ENCODE assay signal across 21 cellular contexts in genomic region chr14:103340480-103341212, GRCh38. TPM values are rescaled to one million over a fixed set of nuclear protein-coding genes. Genes with fewer than 3 reads are reported as not detected.
A peak's percentile ranks its signal among the peaks of the same experiment; 100 is the strongest.
DNase-seq lines count a peak whose midpoint lies in the region; ATAC-seq and TF ChIP-seq lines count a peak whose summit lies in the region.
"Had no signal": no experiment of that assay in that cellular context is flagged by ENCODE, and none has a peak within 500 bp of the region (broad histone marks: within the 10 kb centered on the region; RNA-seq: fewer than 3 reads in every experiment).

No MANE protein-coding gene starts in this region.

- DNase-seq in mammary epithelial cell (no peak), breast epithelium (ENCODE audit: low spot score in 2 of 2) (no peak), PC-9 (no peak), neuronal stem cell (ENCODE audit: low spot score) (no peak), A172 (ENCODE audit: low spot score) (no peak)
- DNase-seq in central memory CD8-positive, alpha-beta T cell (ENCODE audit: low spot score in 2 of 2) = no peak
- no peak for DNase-seq in stimulated activated effector memory CD8-positive, alpha-beta T cell treated with anti-CD3 and anti-CD28 coated beads, Interleukin-12 subunit alpha, Interleukin-12 subunit beta, amount 100 ng/mL, for 72 hours (ENCODE audit: low spot score in 2 of 2)
- DNase-seq: activated CD4-positive, CD25-positive, alpha-beta regulatory T cell; activated CD8-positive, alpha-beta memory T cell treated with anti-CD3 and anti-CD28 coated beads for 24 hours; activated effector memory CD4-positive, alpha-beta T cell treated with anti-CD3 and anti-CD28 coated beads, Interleukin-2, amount 50 U/mL, for 16 hours; colonic mucosa; heart right ventricle; Kasumi-1; NCI-H1105; NCI-H526 treated with DMSO at 0.1 percent for 48 hours; OCI-M1; ovary; stimulated activated naive CD4-positive, alpha-beta T cell; tibial artery had no signal

- no peaks in the 10 kb centered on the region for H3K27me3 Mint-ChIP-seq in central memory CD8-positive, alpha-beta T cell

- peak overlapping the region; percentile 32 for H3K27ac Mint-ChIP-seq in central memory CD8-positive, alpha-beta T cell (ENCODE audit: low read depth)
- peak overlapping the region; percentile 78 for H3K27ac Mint-ChIP-seq in stimulated activated effector memory CD8-positive, alpha-beta T cell treated with anti-CD3 and anti-CD28 coated beads, Interleukin-12 subunit alpha, Interleukin-12 subunit beta, amount 100 ng/mL, for 72 hours

- intact Hi-C loops in mammary epithelial cell (cut with micrococcal nuclease) = no loop called here
- intact Hi-C loops in breast epithelium (cut with DNase I; ENCODE audit: low total_unique reads) = no loop called here
- intact Hi-C loops in PC-9 (cut with micrococcal nuclease; ENCODE audit: unreplicated experiment) = no loop called here

- peaks cover 59% of the 10 kb centered on the region for H3K79me2 ChIP-seq in mammary epithelial cell (ENCODE audit: insufficient read depth, low read length)
- peaks cover 56% of the 10 kb centered on the region for H3K79me2 ChIP-seq in PC-9 (ENCODE audit: low read depth)

- no peak for ATAC-seq in central memory CD8-positive, alpha-beta T cell (replicated peaks; ENCODE audit: extremely low read depth, poor library complexity, severe bottlenecking)
- no peak for ATAC-seq in stimulated activated effector memory CD8-positive, alpha-beta T cell treated with anti-CD3 and anti-CD28 coated beads, Interleukin-12 subunit alpha, Interleukin-12 subunit beta, amount 100 ng/mL, for 72 hours
- no peak for ATAC-seq in HG02798 (IDR thresholded peaks at IDR 0.05; ENCODE audit: poor library complexity, unreplicated experiment)
- ATAC-seq: heart right ventricle, sciatic nerve had no signal

- no peak overlapping the region for H2BK5ac ChIP-seq in neuronal stem cell (ENCODE audit: low read length)

- no peak for TF ChIP-seq POLR2A in breast epithelium (IDR thresholded peaks at IDR 0.05)

- in situ Hi-C loops in mammary epithelial cell (cut with MboI; ENCODE audit: low sequenced_read_pairs in 2 of 2) = no loop called here

- H3K4ac ChIP-seq in neuronal stem cell (ENCODE audit: low read length) = no peak overlapping the region

- H3K4me2 ChIP-seq in mammary epithelial cell (ENCODE audit: insufficient read depth, low read depth, low read length) = no peak overlapping the region
- no peak overlapping the region for H3K4me2 ChIP-seq in PC-9
- no peak overlapping the region for H3K4me2 ChIP-seq in neuronal stem cell (ENCODE audit: insufficient read depth, low read length, poor library complexity, severe bottlenecking)

- H4K8ac ChIP-seq in neuronal stem cell (ENCODE audit: low read depth, low read length) = no peak overlapping the region

- H2BK120ac ChIP-seq in neuronal stem cell (ENCODE audit: low read depth, low read length) = no peak overlapping the region

- H3K4me1 ChIP-seq in mammary epithelial cell (ENCODE audit: insufficient read depth, low read length) = peaks cover 9% of the 10 kb centered on the region
- peaks cover 0 to 8% of the 10 kb centered on the region in 2 donors for H3K4me1 ChIP-seq in breast epithelium
- H3K4me1 ChIP-seq in PC-9 (replicated peaks; ENCODE audit: insufficient read depth) = peaks cover 23% of the 10 kb centered on the region
- peaks cover 0 to 6% of the 10 kb centered on the region in 2 donors for H3K4me1 ChIP-seq in neuronal stem cell (ENCODE audit: control insufficient read depth in 2 of 2, insufficient read depth in 1 of 2, low read depth in 1 of 2, low read length in 2 of 2)

- POLR2A ChIA-PET in PC-9 (lab: Charles Lee; ENCODE audit: unreplicated experiment) = interaction anchor here (0.6 kb wide), 3 partner anchors 13 to 201 kb away, joined by 3 to 5 read pairs (median 5); no protein-coding TSS in a partner anchor

- H3K27me3 ChIP-seq in mammary epithelial cell (ENCODE audit: insufficient read depth, low read length) (no peaks in the 10 kb centered on the region), breast epithelium (no peaks in the 10 kb centered on the region), PC-9 (ENCODE audit: insufficient read depth, low read depth) (no peaks in the 10 kb centered on the region), neuronal stem cell (ENCODE audit: control insufficient read depth in 3 of 3, insufficient read depth in 3 of 3, low read depth in 1 of 3, low read length in 3 of 3) (no peaks in the 10 kb centered on the region)
- H3K27me3 ChIP-seq: colonic mucosa, heart right ventricle, ovary, tibial artery had no signal

- CTCF ChIA-PET in mammary epithelial cell (lab: Charles Lee; ENCODE audit: low non-redundant PET) = no interaction called here
- CTCF ChIA-PET in PC-9 (lab: Charles Lee) = interaction anchor here (0.7 kb wide), 1 partner anchor 236 kb away, joined by 4 read pairs; no protein-coding TSS in a partner anchor

- H3K9me3 Mint-ChIP-seq in central memory CD8-positive, alpha-beta T cell = no peaks in the 10 kb centered on the region
- H3K9me3 Mint-ChIP-seq in stimulated activated effector memory CD8-positive, alpha-beta T cell treated with anti-CD3 and anti-CD28 coated beads, Interleukin-12 subunit alpha, Interleukin-12 subunit beta, amount 100 ng/mL, for 72 hours = no peaks in the 10 kb centered on the region

- no peak overlapping the region for H2AFZ ChIP-seq in mammary epithelial cell (ENCODE audit: low read depth, low read length)
- no peak overlapping the region for H2AFZ ChIP-seq in PC-9
- H2AFZ ChIP-seq in neuronal stem cell (ENCODE audit: low read length) = no peak overlapping the region

- H3K4me3 Mint-ChIP-seq in central memory CD8-positive, alpha-beta T cell = no peak overlapping the region
- no peak overlapping the region for H3K4me3 Mint-ChIP-seq in stimulated activated effector memory CD8-positive, alpha-beta T cell treated with anti-CD3 and anti-CD28 coated beads, Interleukin-12 subunit alpha, Interleukin-12 subunit beta, amount 100 ng/mL, for 72 hours

- H3K4me3 ChIP-seq in mammary epithelial cell (replicated peaks in 1 of 3; ENCODE audit: insufficient read depth in 1 of 3, low read depth in 2 of 3, low read length in 3 of 3) (no peak overlapping the region), breast epithelium (no peak overlapping the region), PC-9 (no peak overlapping the region), neuronal stem cell (ENCODE audit: low read length in 2 of 2) (no peak overlapping the region)
- H3K4me3 ChIP-seq: colonic mucosa, heart right ventricle, ovary, tibial artery had no signal

- no peak overlapping the region for H3K18ac ChIP-seq in neuronal stem cell (ENCODE audit: low read length)

- H3K36me3 ChIP-seq in mammary epithelial cell (ENCODE audit: insufficient read depth, low read length) (peaks cover 82% of the 10 kb centered on the region), breast epithelium (peaks cover 21% of the 10 kb centered on the region), PC-9 (ENCODE audit: low read depth) (peaks cover 91% of the 10 kb centered on the region), neuronal stem cell (replicated peaks in 1 of 2; ENCODE audit: control insufficient read depth in 2 of 2, insufficient read depth in 2 of 2, low read length in 2 of 2) (peaks cover 60 to 95% of the 10 kb centered on the region in 2 donors)
- H3K36me3 ChIP-seq: ovary had no signal

- peaks cover 100% of the 10 kb centered on the region for H3F3A ChIP-seq in PC-9 (ENCODE audit: insufficient read depth, low read depth)

- no peak overlapping the region for H3K27ac ChIP-seq in mammary epithelial cell (ENCODE audit: insufficient read depth, low read depth, low read length)
- H3K27ac ChIP-seq in breast epithelium = no peak overlapping the region
- H3K27ac ChIP-seq in PC-9 = 0 out of 2 replicates have a peak overlapping the region, but pooled peaks have one; percentile 3
- no peak overlapping the region for H3K27ac ChIP-seq in neuronal stem cell (replicated peaks; ENCODE audit: low read length)
- H3K27ac ChIP-seq: colonic mucosa, heart right ventricle, ovary, tibial artery had no signal

- H2AK5ac ChIP-seq in neuronal stem cell (ENCODE audit: low read depth, low read length) = no peak overlapping the region

- no peaks in the 10 kb centered on the region for H3K9me3 ChIP-seq in mammary epithelial cell (replicated peaks; ENCODE audit: insufficient read depth, low read length)
- no peaks in the 10 kb centered on the region for H3K9me3 ChIP-seq in breast epithelium
- no peaks in the 10 kb centered on the region for H3K9me3 ChIP-seq in PC-9 (ENCODE audit: insufficient read depth, low read depth)
- peaks cover 0 to 2% of the 10 kb centered on the region in 2 donors for H3K9me3 ChIP-seq in neuronal stem cell (replicated peaks in 1 of 2; ENCODE audit: control insufficient read depth in 2 of 2, insufficient read depth in 1 of 2, low read depth in 1 of 2, low read length in 2 of 2)
- H3K9me3 ChIP-seq: colonic mucosa, heart right ventricle, ovary, tibial artery had no signal

- no peak overlapping the region for H3K9ac ChIP-seq in mammary epithelial cell (ENCODE audit: insufficient read depth, low read length)
- no peak overlapping the region for H3K9ac ChIP-seq in neuronal stem cell (ENCODE audit: low read depth, low read length, poor library complexity)

- peaks cover 95% of the 10 kb centered on the region for H3K36me3 Mint-ChIP-seq in central memory CD8-positive, alpha-beta T cell (ENCODE audit: insufficient read depth)
- peaks cover 100% of the 10 kb centered on the region for H3K36me3 Mint-ChIP-seq in stimulated activated effector memory CD8-positive, alpha-beta T cell treated with anti-CD3 and anti-CD28 coated beads, Interleukin-12 subunit alpha, Interleukin-12 subunit beta, amount 100 ng/mL, for 72 hours

- no peak overlapping the region for H2BK12ac ChIP-seq in neuronal stem cell (ENCODE audit: low read length)

- H4K20me1 ChIP-seq in mammary epithelial cell (ENCODE audit: insufficient read depth, low read length) (peaks cover 6% of the 10 kb centered on the region), PC-9 (ENCODE audit: insufficient read depth) (peaks cover 99% of the 10 kb centered on the region)

- H3K23ac ChIP-seq in neuronal stem cell (ENCODE audit: low read depth, low read length, poor library complexity) = no peak overlapping the region

- no peaks in the 10 kb centered on the region for H3K9me2 ChIP-seq in PC-9 (ENCODE audit: insufficient read depth)

- H3K4me1 Mint-ChIP-seq in central memory CD8-positive, alpha-beta T cell = peaks cover 32% of the 10 kb centered on the region
- peaks cover 39% of the 10 kb centered on the region for H3K4me1 Mint-ChIP-seq in stimulated activated effector memory CD8-positive, alpha-beta T cell treated with anti-CD3 and anti-CD28 coated beads, Interleukin-12 subunit alpha, Interleukin-12 subunit beta, amount 100 ng/mL, for 72 hours

- dilution Hi-C loops in mammary epithelial cell (cut with HindIII; ENCODE audit: low sequenced_read_pairs) = no loop called here

- peaks cover 6% of the 10 kb centered on the region for H3K79me1 ChIP-seq in neuronal stem cell (ENCODE audit: low read depth, low read length)

- no peak for TF ChIP-seq CTCF in mammary epithelial cell (conservative IDR thresholded peaks at IDR 0.05 in 1 of 2, IDR thresholded peaks at IDR 0.05 in 1 of 2; ENCODE audit: extremely low read depth in 1 of 2, insufficient read depth in 1 of 2, low read depth in 1 of 2, low read length in 2 of 2)
- TF ChIP-seq CTCF in breast epithelium (IDR thresholded peaks at IDR 0.05) = no peak
- TF ChIP-seq CTCF in PC-9 (conservative IDR thresholded peaks at IDR 0.05) = no peak

- BruUV-seq in mammary epithelial cell (replicated peaks; lab: Mats Ljungman, UMichigan) (TSS peak; percentile 0), PC-9 (replicated peaks; lab: Mats Ljungman, UMichigan) (no TSS peak)

- H3K14ac ChIP-seq in neuronal stem cell (ENCODE audit: low read length) = no peak overlapping the region

- H4K91ac ChIP-seq in neuronal stem cell (ENCODE audit: low read depth, low read length, poor library complexity) = no peak overlapping the region

- no peak overlapping the region for H2BK15ac ChIP-seq in neuronal stem cell (ENCODE audit: low read length)

- 89% methylated on average over 6 of the region's 6 CpGs for WGBS in mammary epithelial cell (ENCODE audit: low coverage, missing lambda C conversion rate)
- WGBS in neuronal stem cell (ENCODE audit: extremely low coverage in 2 of 2, insufficient read length in 2 of 2, insufficient replicate concordance in 1 of 2), 2 donors = no CpG with 5 or more reads among the region's 6 CpGs

RNA-seq across cellular contexts. Expression of gene EIF5, which starts 6.6 kb away (rescaled TPM):
- total RNA-seq in mammary epithelial cell (100 to 1,000 TPM; 142 to 333 TPM), breast epithelium (100 to 1,000 TPM; 143 to 254 (median 150) TPM), PC-9 (2021) (310 and 330 TPM in 2 replicates)
- 337 TPM for polyA plus RNA-seq in mammary epithelial cell
- 310 TPM for polyA minus RNA-seq in mammary epithelial cell
- polyA plus RNA-seq in neuronal stem cell (2013, experiment 1 of 2) = 304 TPM
- 312 TPM for polyA plus RNA-seq in neuronal stem cell (2013, experiment 2 of 2)
- total RNA-seq in A172 (2014; rRNA removed; shearing (Covaris generic)) = 70.8 and 85.0 TPM in 2 replicates

RNA-seq across cellular contexts. Expression of gene MARK3, which starts 44.6 kb away (rescaled TPM):
- total RNA-seq in mammary epithelial cell (100 to 1,000 TPM in 1 of 2 donors, 10 to 100 TPM in 1; 85.7 to 175 TPM), breast epithelium (100 to 1,000 TPM in 1 of 3 donors, 10 to 100 TPM in 2; 70.2 to 107 (median 87.5) TPM), PC-9 (2021) (189 and 191 TPM in 2 replicates)
- polyA plus RNA-seq in mammary epithelial cell = 87.2 TPM
- 171 TPM for polyA minus RNA-seq in mammary epithelial cell
- polyA plus RNA-seq in neuronal stem cell (2013, experiment 1 of 2) = 55.4 TPM
- polyA plus RNA-seq in neuronal stem cell (2013, experiment 2 of 2) = 55.0 TPM
- total RNA-seq in A172 (2014; rRNA removed; shearing (Covaris generic)) = 31.8 and 40.4 TPM in 2 replicates
